8 cellular contexts compared by ENCODE assay signal in the genomic region with DNA sequence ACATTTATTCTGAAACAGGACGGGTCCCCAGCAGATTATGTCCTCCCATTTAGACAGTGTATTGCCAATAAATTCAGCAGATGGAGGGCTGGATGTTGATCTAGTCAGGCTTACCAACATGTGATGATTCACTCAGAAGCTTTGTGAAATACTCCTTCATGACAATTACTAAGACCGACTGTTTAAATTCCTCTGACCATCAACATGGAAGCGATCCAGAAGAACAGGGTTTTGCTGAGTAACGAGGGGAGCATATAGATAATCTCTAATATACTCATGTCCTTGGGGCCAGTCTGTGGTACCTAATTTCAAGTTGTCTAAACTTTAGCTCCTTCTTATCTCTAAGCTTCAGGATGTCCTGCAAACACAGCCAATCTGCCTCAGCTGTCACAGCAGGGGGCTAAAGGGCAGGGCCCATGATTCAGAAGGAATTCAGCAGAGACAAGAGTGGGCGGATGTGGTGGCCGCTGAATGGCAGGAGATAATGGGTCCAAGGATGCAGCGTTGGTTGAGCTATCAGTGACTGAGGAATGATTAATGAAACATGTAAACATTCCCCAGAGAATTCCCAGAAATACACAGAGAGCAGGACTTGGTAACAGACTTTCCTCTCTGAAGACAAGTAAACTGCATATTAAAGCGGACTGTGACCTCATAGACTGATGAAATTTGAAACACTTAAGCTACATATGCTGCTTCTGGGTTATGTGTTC.
DNase-seq lines count a peak whose midpoint lies in the region; ATAC-seq and TF ChIP-seq lines count a peak whose summit lies in the region.

No MANE protein-coding gene starts in this region.

- H4K20me1 ChIP-seq in HCT116 (ENCODE audit: insufficient read depth), result no peaks in the 10 kb centered on the region

- TF ChIP-seq CTCF in HCT116 (IDR thresholded peaks at IDR 0.05 in 2 of 3, conservative IDR thresholded peaks at IDR 0.05 in 1 of 3; ENCODE audit: borderline replicate concordance in 1 of 3, insufficient read depth in 1 of 3, low read depth in 2 of 3, low read length in 2 of 3), result no peak

- no peaks in the 10 kb centered on the region for H3K36me3 ChIP-seq in HCT116 (ENCODE audit: control insufficient read depth in 1 of 2, insufficient read depth in 2 of 2, low read length in 2 of 2)

- ATAC-seq in HCT116 (peak; percentile 93), GM18502 (IDR thresholded peaks at IDR 0.05; ENCODE audit: poor library complexity, unreplicated experiment) (no peak), HG03139 (IDR thresholded peaks at IDR 0.05; ENCODE audit: unreplicated experiment) (no peak), GM21786 (IDR thresholded peaks at IDR 0.05; ENCODE audit: unreplicated experiment) (no peak), HG02763 (IDR thresholded peaks at IDR 0.05; ENCODE audit: unreplicated experiment) (no peak)

- peak overlapping the region; percentile 98 for H2AFZ ChIP-seq in HCT116 (ENCODE audit: low read depth, low read length, poor library complexity, severe bottlenecking)

- H3K9me3 ChIP-seq in HCT116 (ENCODE audit: control insufficient read depth in 1 of 2, insufficient read depth in 1 of 2, low read depth in 1 of 2, low read length in 2 of 2), result no peaks in the 10 kb centered on the region

- no peak overlapping the region for H3K9ac ChIP-seq in HCT116 (ENCODE audit: low read length)

- peaks cover 11 to 18% of the 10 kb centered on the region in 2 experiments; a peak in 3 of 4 replicates for H3K4me1 ChIP-seq in HCT116 (ENCODE audit: control insufficient read depth in 1 of 2, insufficient read depth in 2 of 2, low read length in 2 of 2)

- CTCF ChIA-PET in HCT116 (lab: Charles Lee), result no interaction called here

- no peaks in the 10 kb centered on the region for H3K79me2 ChIP-seq in HCT116 (ENCODE audit: insufficient read depth, low read length)

- H3K4me2 ChIP-seq in HCT116 (ENCODE audit: low read length), result peak overlapping the region; percentile 71

- intact Hi-C loops in HCT116 (cut with micrococcal nuclease), result no loop called here

- RAD21 ChIA-PET in HCT116 (lab: Charles Lee; ENCODE audit: low non-redundant PET in 1 of 2, low total read pairs in 2 of 2, uncharacterized antibody in 2 of 2, unreplicated experiment in 2 of 2), result interaction anchor here in 1 of 2 experiments (0.6 kb wide), 1 partner anchor 51 kb away, joined by 11 read pairs; no protein-coding TSS in a partner anchor

- peak; percentile 91 for DNase-seq in HCT116 (ENCODE audit: low read depth, low spot score)
- peak; percentile 88 for DNase-seq in SK-MEL-5 (ENCODE audit: low read depth, low spot score)
- peak; percentile 82 for DNase-seq in foreskin melanocyte
- DNase-seq in renal cortical epithelial cell (ENCODE audit: low read depth), result peak; percentile 98

- peak overlapping the region; percentile 2; the same call in 1 of the 2 replicates for H3K27ac ChIP-seq in HCT116 (ENCODE audit: low read depth, low read length)

- POLR2A ChIA-PET in HCT116 (lab: Charles Lee), result interaction anchor here (0.5 to 1.1 kb wide), 3 partner anchors 15 to 186 kb away, joined by 3 to 4 read pairs (median 4); no protein-coding TSS in a partner anchor

- peak overlapping the region in 1 of 2 experiments; percentile 31; a peak in 3 of 4 replicates for H3K4me3 ChIP-seq in HCT116 (replicated peaks in 1 of 2; ENCODE audit: low read depth in 1 of 2, low read length in 2 of 2)

- no peak for TF ChIP-seq RAD21 in HCT116 (IDR thresholded peaks at IDR 0.05; ENCODE audit: low read depth)

- no peaks in the 10 kb centered on the region for H3K9me2 ChIP-seq in HCT116 (ENCODE audit: insufficient read depth)

- in situ Hi-C loops in SK-MEL-5 (cut with HindIII; ENCODE audit: low pct_unique_long_range_greater_than_20kb, low sequenced_read_pairs), result no loop called here

- BruUV-seq in HCT116 (replicated peaks; lab: Mats Ljungman, UMichigan), result no TSS peak

- TF ChIP-seq POLR2A in HCT116 (IDR thresholded peaks at IDR 0.05; ENCODE audit: borderline replicate concordance, extremely low read depth, insufficient read depth, insufficient read length), result no peak

- H3K27me3 ChIP-seq in HCT116 (ENCODE audit: insufficient read depth, low read length), result no peaks in the 10 kb centered on the region

TF ChIP-seq in HCT116, 20 proteins besides CTCF, POLR2A, EP300 and RAD21:
- peak; percentile 41; the same call in 1 of the 2 replicates for TF ChIP-seq CEBPB (IDR thresholded peaks at IDR 0.05; ENCODE audit: low read depth)
- peak; percentile 48; the same call in 1 of the 2 replicates for TF ChIP-seq JUND (IDR thresholded peaks at IDR 0.05)
- peak; percentile 95 for TF ChIP-seq EGR1 (IDR thresholded peaks at IDR 0.05; ENCODE audit: low read depth)
- TF ChIP-seq FOSL1 (IDR thresholded peaks at IDR 0.05; ENCODE audit: low read depth), result peak; percentile 41; the same call in 1 of the 2 replicates
- no peak for TF ChIP-seq ZNF274 (IDR thresholded peaks at IDR 0.05; ENCODE audit: low read depth, low read length)
- TF ChIP-seq CBX3 (IDR thresholded peaks at IDR 0.05; ENCODE audit: low read depth), result peak; percentile 57; the same call in 1 of the 2 replicates
- peak; percentile 58; the same call in 1 of the 2 replicates for TF ChIP-seq SIN3A (IDR thresholded peaks at IDR 0.05; ENCODE audit: low read depth)
- no peak for TF ChIP-seq TCF7L2 (IDR thresholded peaks at IDR 0.05; ENCODE audit: borderline replicate concordance, extremely low read depth, insufficient read depth, insufficient read length)
- peak; percentile 66 for TF ChIP-seq SP1 (IDR thresholded peaks at IDR 0.05; ENCODE audit: low read depth)
